ENCODE assay signal across 24 cellular contexts in the genomic region with DNA sequence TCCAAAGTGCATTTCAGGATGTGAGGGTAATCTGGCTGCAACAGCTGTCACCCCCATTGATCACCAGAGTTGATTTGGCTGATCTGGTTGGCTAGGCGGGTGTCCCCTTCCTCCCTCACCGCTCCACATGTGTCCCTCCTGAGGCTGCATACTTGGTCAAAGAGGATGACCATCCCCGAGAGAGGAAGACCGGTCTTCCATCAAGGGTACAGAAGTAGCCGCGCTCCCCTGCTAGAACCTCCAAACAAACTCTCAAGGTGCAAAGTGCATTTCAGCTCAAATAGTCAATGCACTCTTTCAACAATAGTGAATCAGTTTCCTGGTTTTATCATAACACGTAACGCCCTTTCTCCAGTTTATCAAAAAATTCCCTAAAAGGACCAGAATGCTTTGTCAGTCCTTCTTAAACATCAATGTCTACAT. TPM values are rescaled to one million over a fixed set of nuclear protein-coding genes. Genes with fewer than 3 reads are reported as not detected.
DNase-seq lines count a peak whose midpoint lies in the region; ATAC-seq, FAIRE-seq and TF ChIP-seq lines count a peak whose summit lies in the region.
"Had no signal": no experiment of that assay in that cellular context is flagged by ENCODE, and none has a peak within 500 bp of the region (broad histone marks: within the 10 kb centered on the region; RNA-seq: fewer than 3 reads in every experiment).

No MANE protein-coding gene starts in this region.

- no peak overlapping the region for H3K9ac ChIP-seq in kidney (ENCODE audit: low read length in 2 of 2)
- H3K9ac ChIP-seq: KMS-11 had no signal

- H3K27ac ChIP-seq in kidney (ENCODE audit: low read depth in 2 of 2, low read length in 2 of 2) (no peak overlapping the region), gastroesophageal sphincter (no peak overlapping the region)
- H3K27ac ChIP-seq: body of pancreas, KMS-11, PC-9, prostate gland, spleen, VCaP had no signal

- TF ChIP-seq CTCF in kidney (IDR thresholded peaks at IDR 0.05; ENCODE audit: borderline replicate concordance, extremely low read depth, insufficient read depth) (no peak), gastroesophageal sphincter (IDR thresholded peaks at IDR 0.05) (no peak)

- TF ChIP-seq EP300 in gastroesophageal sphincter (IDR thresholded peaks at IDR 0.05) = no peak

- in situ Hi-C loops in HAP-1 (cut with MboI; ENCODE audit: low sequenced_read_pairs) = no loop called here

- FAIRE-seq in kidney (lab: Jason Lieb, UNC) (no peak), GM19239 (lab: Jason Lieb, UNC) (no peak)

- intact Hi-C loops in kidney (cut with DNase I) = no loop called here

- no peaks in the 10 kb centered on the region for H3K27me3 Mint-ChIP-seq in activated T-cell treated with anti-CD3 and anti-CD28 coated beads, Interleukin-2, amount 50 U/mL, for 24 hours
- H3K27me3 Mint-ChIP-seq in activated T-helper 17 cell treated with anti-CD3 and anti-CD28 coated beads, Interleukin-2, amount 50 U/mL, for 72 hours = no peaks in the 10 kb centered on the region

- H3K27ac Mint-ChIP-seq in activated T-cell treated with anti-CD3 and anti-CD28 coated beads, Interleukin-2, amount 50 U/mL, for 24 hours = peak overlapping the region; percentile 56
- peak overlapping the region; percentile 71 for H3K27ac Mint-ChIP-seq in activated T-helper 17 cell treated with anti-CD3 and anti-CD28 coated beads, Interleukin-2, amount 50 U/mL, for 72 hours
- H3K27ac Mint-ChIP-seq in stimulated activated effector memory CD8-positive, alpha-beta T cell treated with anti-CD3 and anti-CD28 coated beads, Interleukin-12 subunit alpha, Interleukin-12 subunit beta, amount 100 ng/mL, for 72 hours = peak overlapping the region; percentile 78

- H3K27me3 ChIP-seq in gastroesophageal sphincter = peaks cover 4% of the 10 kb centered on the region
- no peaks in the 10 kb centered on the region for H3K27me3 ChIP-seq in HAP-1 (ENCODE audit: low read depth)
- H3K27me3 ChIP-seq: body of pancreas, spleen had no signal

- H3K4me3 ChIP-seq in kidney (ENCODE audit: low read length in 2 of 2) = no peak overlapping the region
- no peak overlapping the region for H3K4me3 ChIP-seq in gastroesophageal sphincter
- no peak overlapping the region for H3K4me3 ChIP-seq in HAP-1
- H3K4me3 ChIP-seq: body of pancreas, PC-9, prostate gland, spleen had no signal

- peaks cover 85% of the 10 kb centered on the region for H3K36me3 Mint-ChIP-seq in activated T-cell treated with anti-CD3 and anti-CD28 coated beads, Interleukin-2, amount 50 U/mL, for 24 hours (ENCODE audit: low read depth)
- peaks cover 94% of the 10 kb centered on the region for H3K36me3 Mint-ChIP-seq in activated T-helper 17 cell treated with anti-CD3 and anti-CD28 coated beads, Interleukin-2, amount 50 U/mL, for 72 hours (ENCODE audit: low read depth)
- peaks cover 61% of the 10 kb centered on the region for H3K36me3 Mint-ChIP-seq in stimulated activated effector memory CD8-positive, alpha-beta T cell treated with anti-CD3 and anti-CD28 coated beads, Interleukin-12 subunit alpha, Interleukin-12 subunit beta, amount 100 ng/mL, for 72 hours

- peaks cover 21% of the 10 kb centered on the region for H3K9me3 Mint-ChIP-seq in activated T-cell treated with anti-CD3 and anti-CD28 coated beads, Interleukin-2, amount 50 U/mL, for 24 hours
- peaks cover 3% of the 10 kb centered on the region for H3K9me3 Mint-ChIP-seq in activated T-helper 17 cell treated with anti-CD3 and anti-CD28 coated beads, Interleukin-2, amount 50 U/mL, for 72 hours
- H3K9me3 Mint-ChIP-seq in stimulated activated effector memory CD8-positive, alpha-beta T cell treated with anti-CD3 and anti-CD28 coated beads, Interleukin-12 subunit alpha, Interleukin-12 subunit beta, amount 100 ng/mL, for 72 hours = peaks cover 11% of the 10 kb centered on the region

- H3K9me3 ChIP-seq in kidney (ENCODE audit: control insufficient read depth in 1 of 2, low read length in 2 of 2) (no peaks in the 10 kb centered on the region), gastroesophageal sphincter (peaks cover 0 to 15% (median 0%) of the 10 kb centered on the region in 3 donors), HAP-1 (no peaks in the 10 kb centered on the region)
- H3K9me3 ChIP-seq: body of pancreas, prostate gland had no signal

- H3K4me3 Mint-ChIP-seq in activated T-cell treated with anti-CD3 and anti-CD28 coated beads, Interleukin-2, amount 50 U/mL, for 24 hours = no peak overlapping the region
- H3K4me3 Mint-ChIP-seq in activated T-helper 17 cell treated with anti-CD3 and anti-CD28 coated beads, Interleukin-2, amount 50 U/mL, for 72 hours = no peak overlapping the region
- no peak overlapping the region for H3K4me3 Mint-ChIP-seq in stimulated activated effector memory CD8-positive, alpha-beta T cell treated with anti-CD3 and anti-CD28 coated beads, Interleukin-12 subunit alpha, Interleukin-12 subunit beta, amount 100 ng/mL, for 72 hours

- peak; percentile 28 for ATAC-seq in activated T-helper 17 cell treated with anti-CD3 and anti-CD28 coated beads, Interleukin-2, amount 50 U/mL, for 72 hours (replicated peaks)
- ATAC-seq in stimulated activated effector memory CD8-positive, alpha-beta T cell treated with anti-CD3 and anti-CD28 coated beads, Interleukin-12 subunit alpha, Interleukin-12 subunit beta, amount 100 ng/mL, for 72 hours = no peak
- ATAC-seq in gastroesophageal sphincter = no peak
- ATAC-seq: body of pancreas had no signal

- H3K4me1 ChIP-seq in kidney (ENCODE audit: control insufficient read depth in 1 of 2, insufficient read depth in 1 of 2, low read depth in 1 of 2, low read length in 2 of 2) = peaks cover 0 to under 1% of the 10 kb centered on the region in 2 donors
- no peaks in the 10 kb centered on the region for H3K4me1 ChIP-seq in gastroesophageal sphincter
- H3K4me1 ChIP-seq in HAP-1 = no peaks in the 10 kb centered on the region
- H3K4me1 ChIP-seq: body of pancreas, prostate gland, spleen had no signal

- no peaks in the 10 kb centered on the region for H3K36me3 ChIP-seq in kidney (ENCODE audit: control insufficient read depth in 1 of 2, insufficient read depth in 2 of 2, low read length in 2 of 2)
- H3K36me3 ChIP-seq in gastroesophageal sphincter = no peaks in the 10 kb centered on the region
- no peaks in the 10 kb centered on the region for H3K36me3 ChIP-seq in HAP-1 (replicated peaks)
- H3K36me3 ChIP-seq: prostate gland had no signal

- TF ChIP-seq POLR2A in gastroesophageal sphincter (IDR thresholded peaks at IDR 0.05) = no peak

- H3K4me1 Mint-ChIP-seq in activated T-cell treated with anti-CD3 and anti-CD28 coated beads, Interleukin-2, amount 50 U/mL, for 24 hours (ENCODE audit: low read depth) = peaks cover 35% of the 10 kb centered on the region
- H3K4me1 Mint-ChIP-seq in activated T-helper 17 cell treated with anti-CD3 and anti-CD28 coated beads, Interleukin-2, amount 50 U/mL, for 72 hours = peaks cover 5% of the 10 kb centered on the region
- H3K4me1 Mint-ChIP-seq in stimulated activated effector memory CD8-positive, alpha-beta T cell treated with anti-CD3 and anti-CD28 coated beads, Interleukin-12 subunit alpha, Interleukin-12 subunit beta, amount 100 ng/mL, for 72 hours = peaks cover 44% of the 10 kb centered on the region

- WGBS in gastroesophageal sphincter (ENCODE audit: low coverage in 1 of 2), 2 donors = 83 to 86% methylated on average over 4 to 7 of the region's 8 CpGs

- peak; percentile 16 for DNase-seq in activated T-cell treated with anti-CD3 and anti-CD28 coated beads, Interleukin-2, amount 50 U/mL, for 24 hours
- no peak for DNase-seq in activated T-cell treated with anti-CD3 and anti-CD28 coated beads, Interleukin-2, amount 50 U/mL, for 48 hours
- DNase-seq in kidney = peak; percentile 12
- DNase-seq in stimulated activated effector memory CD8-positive, alpha-beta T cell treated with anti-CD3 and anti-CD28 coated beads, Interleukin-12 subunit alpha, Interleukin-12 subunit beta, amount 100 ng/mL, for 72 hours (ENCODE audit: low spot score in 2 of 2) = no peak
- no peak for DNase-seq in HAP-1 (ENCODE audit: low spot score in 2 of 2)
- no peak for DNase-seq in GM19239 (ENCODE audit: insufficient read length, low spot score)
- DNase-seq: ACHN; activated CD8-positive, alpha-beta memory T cell treated with anti-CD3 and anti-CD28 coated beads for 24 hours; activated gamma-delta T cell treated with Interleukin-2 at 50 U/mL for 16 hours; cortex of kidney; hypothalamus; mammary epithelial cell; NCI-H2029; PC-9; SIG-M5; spleen; stimulated activated CD8-positive, alpha-beta memory T cell treated with anti-CD3 and anti-CD28 coated beads, Interleukin-4, amount 100 ng/mL, for 48 hours had no signal

RNA-seq across cellular contexts. Expression of gene CARD11, which starts 44.6 kb away (rescaled TPM):
- 100 to 1,000 TPM in 1 of 2 donors, 10 to 100 TPM in 1; 98.7 to 112 TPM for total RNA-seq in activated T-helper 17 cell treated with anti-CD3 and anti-CD28 coated beads, Interleukin-2, amount 50 U/mL, for 72 hours
- total RNA-seq in kidney (9.6 TPM), gastroesophageal sphincter (under 1 TPM; 0.27 to 0.67 (median 0.45) TPM)
- 0.22 TPM for polyA plus RNA-seq in kidney (ENCODE audit: insufficient read depth, low read depth, low replicate concordance)
- polyA plus RNA-seq: neural cell had no signal

Comparison
In these comparisons a context has a peak if more than half of its experiments do, and no peak if none do; other contexts are left out.
1. DNase-seq: peak in activated T-cell treated with anti-CD3 and anti-CD28 coated beads, Interleukin-2, amount 50 U/mL, for 24 hours (single experiment) and kidney (single experiment); none in activated T-cell treated with anti-CD3 and anti-CD28 coated beads, Interleukin-2, amount 50 U/mL, for 48 hours (0 of 2), stimulated activated effector memory CD8-positive, alpha-beta T cell treated with anti-CD3 and anti-CD28 coated beads, Interleukin-12 subunit alpha, Interleukin-12 subunit beta, amount 100 ng/mL, for 72 hours (0 of 2), HAP-1 (0 of 2) and GM19239 (single experiment).
2. Peak in every context shown above with its lines, with median percentiles within 50 percentile points of each other: H3K27ac Mint-ChIP-seq.